ENCODE assay signal across 8 cellular contexts in the genomic region with DNA sequence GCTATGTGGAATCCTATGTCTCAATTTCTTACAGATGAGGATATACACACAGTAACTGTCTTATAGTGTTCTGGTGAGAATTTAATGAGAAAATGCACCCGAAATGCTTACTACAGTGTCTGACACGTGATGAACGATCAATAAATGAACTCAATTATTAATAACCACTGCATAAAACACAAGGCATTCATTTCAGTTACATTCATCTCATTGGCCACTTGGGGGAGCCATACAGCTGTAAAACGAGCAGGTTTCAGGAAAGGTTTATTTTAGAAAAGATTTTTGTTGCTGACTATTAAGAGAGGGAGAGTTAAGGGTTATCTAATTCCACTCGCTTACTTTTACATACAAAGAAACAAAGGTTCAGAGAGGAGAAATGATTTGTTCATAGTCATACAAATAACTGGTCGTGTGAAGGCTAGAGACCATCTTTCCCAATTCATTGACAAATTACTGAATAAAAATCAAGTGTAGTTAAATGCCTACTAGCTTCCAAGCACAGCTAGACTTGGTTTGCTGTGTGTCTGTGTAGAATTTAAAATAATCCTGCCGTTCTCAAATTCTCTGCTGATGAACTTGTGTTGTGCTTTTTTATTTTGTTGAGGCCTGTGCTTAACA.
DNase-seq lines count a peak whose midpoint lies in the region; ATAC-seq and TF ChIP-seq lines count a peak whose summit lies in the region.

No MANE protein-coding gene starts in this region.

- in situ Hi-C loops in HAP-1 (cut with MboI; ENCODE audit: low sequenced_read_pairs), result loop anchor here (10.0 kb wide), 1 partner anchor 824 kb away; no protein-coding TSS in a partner anchor

- H3K9me3 Mint-ChIP-seq in endothelial cell (ENCODE audit: unreplicated experiment), result no peaks in the 10 kb centered on the region

- H3K27me3 ChIP-seq in HAP-1 (ENCODE audit: low read depth), result no peaks in the 10 kb centered on the region

- peak; percentile 36 for DNase-seq in D341Med (ENCODE audit: low spot score)
- peak; percentile 52 for DNase-seq in HAP-1 (ENCODE audit: low spot score in 2 of 2)
- DNase-seq in RPMI7951 (ENCODE audit: low read depth), result peak; percentile 25
- DNase-seq in endothelial cell (ENCODE audit: low spot score), result peak; percentile 37
- peak; percentile 71 for DNase-seq in myocyte (ENCODE audit: low read depth)
- no peak for DNase-seq in ecto neural progenitor cell (ENCODE audit: low spot score)

- no peaks in the 10 kb centered on the region for H3K9me3 ChIP-seq in HAP-1

- H3K4me1 Mint-ChIP-seq in endothelial cell (ENCODE audit: unreplicated experiment), result no peaks in the 10 kb centered on the region

- peaks cover 1% of the 10 kb centered on the region for H3K27me3 Mint-ChIP-seq in endothelial cell (ENCODE audit: unreplicated experiment)

- no peak overlapping the region for H3K4me3 Mint-ChIP-seq in endothelial cell (ENCODE audit: unreplicated experiment)

- no peaks in the 10 kb centered on the region for H3K36me3 Mint-ChIP-seq in endothelial cell (ENCODE audit: low read depth, unreplicated experiment)

- no peak overlapping the region for H3K4me3 ChIP-seq in HAP-1

- no peak for ATAC-seq in HG02981 (IDR thresholded peaks at IDR 0.05; ENCODE audit: unreplicated experiment)
- no peak for ATAC-seq in HG02970 (IDR thresholded peaks at IDR 0.05; ENCODE audit: low FRiP score, unreplicated experiment)

- H3K27ac Mint-ChIP-seq in endothelial cell (ENCODE audit: unreplicated experiment), result no peak overlapping the region

- peak; percentile 82 for TF ChIP-seq CTCF in endothelial cell (IDR thresholded peaks at IDR 0.05; ENCODE audit: unreplicated experiment)

- H3K36me3 ChIP-seq in HAP-1 (replicated peaks), result no peaks in the 10 kb centered on the region

- no peaks in the 10 kb centered on the region for H3K4me1 ChIP-seq in HAP-1
